In genomic region chr16:83951544-83951943, GRCh38 we compare ENCODE assay signal across 1 cellular context.
A peak's percentile ranks its signal among the peaks of the same experiment; 100 is the strongest.
TF ChIP-seq lines count a peak whose summit lies in the region.

No MANE protein-coding gene starts in this region.

TF ChIP-seq in K562, 482 proteins besides CTCF, POLR2A, EP300 and RAD21:
- TF ChIP-seq HNRNPK (IDR thresholded peaks at IDR 0.05; ENCODE audit: low read depth, low read length, poor library complexity, severe bottlenecking) (no peak), PCBP2 (IDR thresholded peaks at IDR 0.05; ENCODE audit: low read depth, low read length, poor library complexity, severe bottlenecking) (peak; percentile 36), ZNF217 (CRISPR knock-in tag; IDR thresholded peaks at IDR 0.05) (no peak), ARID3A (IDR thresholded peaks at IDR 0.05; ENCODE audit: borderline replicate concordance, low read depth, low read length) (no peak), NR2C2 (CRISPR knock-in tag; IDR thresholded peaks at IDR 0.05) (no peak), NR2C2 (tag; IDR thresholded peaks at IDR 0.05) (no peak), HOMEZ (CRISPR knock-in tag; IDR thresholded peaks at IDR 0.05) (no peak), ZFP30 (CRISPR knock-in tag; IDR thresholded peaks at IDR 0.05; ENCODE audit: borderline replicate concordance) (no peak), PCBP1 (IDR thresholded peaks at IDR 0.05; ENCODE audit: low read depth, low read length, poor library complexity, severe bottlenecking) (peak; percentile 61), BRCA1 (IDR thresholded peaks at IDR 0.05) (no peak), BRCA1 (CRISPR knock-in tag; IDR thresholded peaks at IDR 0.05) (no peak), PHF21A (IDR thresholded peaks at IDR 0.05; ENCODE audit: borderline replicate concordance, low read depth) (no peak), ZNF586 (CRISPR knock-in tag; conservative IDR thresholded peaks at IDR 0.05) (no peak), CSDE1 (IDR thresholded peaks at IDR 0.05) (no peak), TBL1XR1 (IDR thresholded peaks at IDR 0.05; ENCODE audit: low read length in 2 of 2) (no peak), NUFIP1 (IDR thresholded peaks at IDR 0.05; ENCODE audit: partially characterized antibody) (no peak)
TF ChIP-seq in K562: peak in this region for 2.
